Comparison of ENCODE assay signal across 1 cellular context in the genomic region with DNA sequence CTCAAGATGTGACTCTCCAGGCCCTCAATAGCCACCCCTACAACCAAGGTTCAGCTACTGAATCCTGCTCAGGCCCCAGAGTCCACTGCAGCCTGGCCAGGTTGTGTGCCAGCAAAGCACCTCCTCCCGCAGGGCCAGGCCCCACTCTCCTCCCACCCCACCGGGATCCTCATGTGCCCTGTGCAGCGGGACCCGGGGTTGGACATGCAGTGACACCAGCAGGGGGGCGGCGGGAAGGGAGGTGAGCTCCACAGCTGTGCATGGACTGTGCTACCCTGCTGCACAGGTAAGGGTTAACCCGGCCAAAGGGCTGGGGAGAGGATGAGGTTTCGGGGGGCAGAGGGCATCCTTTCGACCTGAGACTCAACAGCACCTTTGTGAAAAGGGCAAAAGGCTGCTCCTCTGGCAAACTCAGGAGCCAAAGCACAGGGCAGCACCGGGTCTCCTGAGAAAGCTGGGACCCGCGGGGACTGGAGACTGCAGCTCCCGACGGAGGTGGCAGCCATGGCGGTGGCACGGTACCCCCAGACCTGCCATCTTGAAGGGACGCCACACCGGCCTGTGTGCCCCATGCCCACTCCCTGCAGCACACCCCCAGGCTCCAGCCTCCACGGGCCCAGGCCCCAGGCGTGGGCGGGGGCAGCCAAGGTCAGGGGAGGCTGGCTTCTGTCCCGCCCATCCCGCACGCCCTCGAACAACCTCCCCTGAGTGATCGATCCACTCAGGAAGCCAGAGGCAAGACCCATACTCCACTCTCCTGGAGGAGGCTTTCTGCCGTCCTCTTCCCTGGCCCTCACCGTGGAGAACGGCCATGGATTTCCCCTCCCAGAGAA.
TF ChIP-seq lines count a peak whose summit lies in the region.

No MANE protein-coding gene starts in this region.

TF ChIP-seq in K562, 482 proteins besides CTCF, POLR2A, EP300 and RAD21:
- no peak for TF ChIP-seq LCOR (CRISPR knock-in tag; IDR thresholded peaks at IDR 0.05)
- peak; percentile 39; the same call in 1 of the 2 replicates for TF ChIP-seq EGR1 (conservative IDR thresholded peaks at IDR 0.05)
- no peak for TF ChIP-seq MTA2 (IDR thresholded peaks at IDR 0.05; ENCODE audit: low read depth)
